In the genomic region with DNA sequence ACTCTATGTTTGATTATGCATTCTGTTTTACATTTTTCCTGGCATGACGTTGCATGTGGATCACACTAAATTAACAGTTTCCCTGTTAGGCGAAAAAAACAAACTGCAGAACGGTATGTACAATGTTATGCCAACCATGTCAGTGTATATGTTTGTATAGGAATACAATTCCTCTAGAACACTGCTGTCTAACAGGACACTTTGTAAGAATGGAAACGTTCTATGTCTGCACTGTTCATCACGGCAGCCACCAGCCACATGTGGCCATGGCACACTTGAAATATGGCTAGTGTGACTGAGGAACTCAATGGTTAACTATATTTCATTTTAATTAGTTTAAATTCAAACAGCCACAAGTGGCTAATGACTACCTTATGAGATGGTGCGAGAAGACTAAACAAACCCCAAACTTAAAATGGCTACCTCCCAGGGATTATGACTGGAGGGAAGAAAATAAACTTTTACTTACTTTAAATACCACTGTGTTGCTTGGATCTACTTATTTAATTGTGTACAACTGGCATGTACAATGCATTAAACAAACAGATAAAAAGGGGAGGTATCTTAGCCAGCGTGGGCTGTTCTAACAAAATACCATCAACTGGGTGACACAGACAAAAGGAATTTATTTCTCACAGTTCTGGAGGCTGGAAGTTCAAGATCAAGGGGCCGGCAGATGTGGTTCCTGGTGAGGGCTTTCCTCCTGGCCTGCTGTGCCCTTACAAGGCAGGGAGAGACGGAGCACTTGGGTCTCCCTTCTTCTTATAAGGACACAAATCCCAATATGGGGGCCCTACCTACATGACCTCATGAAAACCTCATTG, we compare ENCODE assay signal across 11 cellular contexts.
A peak's percentile ranks its signal among the peaks of the same experiment; 100 is the strongest.
DNase-seq lines count a peak whose midpoint lies in the region; ATAC-seq and TF ChIP-seq lines count a peak whose summit lies in the region.
"Had no signal": no experiment of that assay in that cellular context is flagged by ENCODE, and none has a peak within 500 bp of the region (broad histone marks: within the 10 kb centered on the region; RNA-seq: fewer than 3 reads in every experiment).

No MANE protein-coding gene starts in this region.

- H3K4me1 Mint-ChIP-seq in T-helper 17 cell = peaks cover 67% of the 10 kb centered on the region

- no peaks in the 10 kb centered on the region for H3K27me3 ChIP-seq in GM23248 (replicated peaks; ENCODE audit: insufficient read depth)
- no peaks in the 10 kb centered on the region for H3K27me3 ChIP-seq in colonic mucosa

- H3K36me3 Mint-ChIP-seq in T-helper 17 cell (ENCODE audit: low read depth) = peaks cover 8% of the 10 kb centered on the region

- H3K27ac ChIP-seq in GM23248 = peak overlapping the region; percentile 99
- H3K27ac ChIP-seq in colonic mucosa = no peak overlapping the region

- H3K79me2 ChIP-seq in GM23248 (ENCODE audit: insufficient read depth) = peaks cover 88% of the 10 kb centered on the region

- DNase-seq in A172 (ENCODE audit: low spot score) (peak; percentile 26), GM23248 (peak; percentile 77), T-helper 17 cell (no peak), fibroblast of pulmonary artery (ENCODE audit: low read depth) (peak; percentile 69), NCI-H1048 (lab: John Stamatoyannopoulos, UW) (no peak), colonic mucosa (no peak), hypothalamus (lab: John Stamatoyannopoulos, UW) (no peak), NCI-H2196 (lab: John Stamatoyannopoulos, UW; ENCODE audit: unreplicated experiment) (no peak)
- DNase-seq: NK-92 treated with Interleukin-12 subunit alpha and Interleukin-12 subunit beta, amount 100 ng/mL, for 24 hours; T1000 had no signal

- H3K4me3 ChIP-seq in GM23248 = no peak overlapping the region
- no peak overlapping the region for H3K4me3 ChIP-seq in fibroblast of pulmonary artery (replicated peaks; ENCODE audit: low read depth, low read length)
- H3K4me3 ChIP-seq in colonic mucosa = no peak overlapping the region
- H3K4me3 ChIP-seq: HAP-1 had no signal

- TF ChIP-seq CTCF in fibroblast of pulmonary artery (IDR thresholded peaks at IDR 0.05; ENCODE audit: low read length, missing control alignments) (no peak), colonic mucosa (IDR thresholded peaks at IDR 0.05) (no peak)

- H4K20me1 ChIP-seq in GM23248 (ENCODE audit: insufficient read depth) = no peaks in the 10 kb centered on the region

- peaks cover 83% of the 10 kb centered on the region for H3F3A ChIP-seq in GM23248 (ENCODE audit: insufficient read depth)

- no peaks in the 10 kb centered on the region for H3K9me3 ChIP-seq in GM23248 (ENCODE audit: low read depth)
- no peaks in the 10 kb centered on the region for H3K9me3 ChIP-seq in T-helper 17 cell (ENCODE audit: control insufficient read depth, low read length, poor library complexity, severe bottlenecking)
- H3K9me3 ChIP-seq in colonic mucosa = no peaks in the 10 kb centered on the region
- H3K9me3 ChIP-seq: HAP-1 had no signal

- no peak overlapping the region for H2AFZ ChIP-seq in GM23248

- H3K9ac ChIP-seq in GM23248 = no peak overlapping the region
- H3K9ac ChIP-seq in colonic mucosa (ENCODE audit: low read depth in 2 of 2, low read length in 2 of 2) = no peak overlapping the region

- H3K27ac Mint-ChIP-seq in T-helper 17 cell = peak overlapping the region; percentile 97

- 44 to 46% methylated on average over 9 of the region's 9 CpGs for WGBS in GM23248 (ENCODE audit: low coverage in 1 of 2, low lambda C conversion rate in 2 of 2, missing lambda C conversion rate in 2 of 2), 2 experiments

- in situ Hi-C loops in GM23248 (cut with MboI) = no loop called here

- intact Hi-C loops in colonic mucosa (cut with DNase I) = no loop called here

- H3K27me3 Mint-ChIP-seq in T-helper 17 cell = no peaks in the 10 kb centered on the region

- H3K36me3 ChIP-seq in GM23248 (ENCODE audit: low read depth) (no peaks in the 10 kb centered on the region), colonic mucosa (no peaks in the 10 kb centered on the region)
- H3K36me3 ChIP-seq: HAP-1 had no signal

- H3K4me3 Mint-ChIP-seq in T-helper 17 cell = peak overlapping the region; percentile 56

- no peak for ATAC-seq in T-helper 17 cell

- H3K4me2 ChIP-seq in GM23248 (ENCODE audit: unreplicated experiment) = peak overlapping the region; percentile 21

- peaks cover 54% of the 10 kb centered on the region for H3K4me1 ChIP-seq in GM23248 (ENCODE audit: insufficient read depth)
- no peaks in the 10 kb centered on the region for H3K4me1 ChIP-seq in colonic mucosa

- no peaks in the 10 kb centered on the region for H3K9me2 ChIP-seq in GM23248 (ENCODE audit: insufficient read depth)

Comparison
In these comparisons a context has a peak if more than half of its experiments do, and no peak if none do; other contexts are left out.
1. DNase-seq: peak in A172 (single experiment), GM23248 (single experiment) and fibroblast of pulmonary artery (single experiment); none in T-helper 17 cell (0 of 3), NCI-H1048 (single experiment), colonic mucosa (single experiment), hypothalamus (0 of 51) and NCI-H2196 (single experiment).